In the genomic region with DNA sequence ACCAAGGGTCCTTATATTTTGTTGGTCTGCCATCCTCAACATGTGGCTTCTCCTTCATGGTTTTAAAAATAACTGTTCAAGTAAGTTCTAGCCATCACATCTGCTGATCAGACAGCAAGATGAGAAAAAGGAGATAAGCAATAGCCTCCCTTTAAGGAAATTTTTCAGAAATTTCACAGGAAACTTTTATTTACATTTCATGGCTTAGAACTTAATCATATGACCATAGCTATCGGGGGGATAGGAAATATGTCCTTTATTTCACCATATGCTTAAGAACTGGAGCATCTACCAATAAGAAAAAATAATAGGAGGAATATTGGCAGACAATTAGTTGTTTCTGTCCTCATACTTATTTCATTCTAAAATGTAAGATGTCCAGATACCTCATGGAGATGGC, we compare ENCODE assay signal across 22 cellular contexts.
"Had no signal": no experiment of that assay in that cellular context is flagged by ENCODE, and none has a peak within 500 bp of the region (broad histone marks: within the 10 kb centered on the region; RNA-seq: fewer than 3 reads in every experiment).

No MANE protein-coding gene starts in this region.

- H3K36me3 ChIP-seq: ascending aorta, breast epithelium had no signal

- H3K4me3 ChIP-seq: ascending aorta, breast epithelium, gastroesophageal sphincter, heart left ventricle, upper lobe of right lung had no signal

- DNase-seq: activated CD4-positive, alpha-beta memory T cell treated with anti-CD3 and anti-CD28 coated beads for 36 hours; activated CD4-positive, CD25-positive, alpha-beta regulatory T cell treated with anti-CD3 and anti-CD28 coated beads, Interleukin-2, amount 50 U/mL, for 72 hours; activated naive CD4-positive, alpha-beta T cell treated with anti-CD3 and anti-CD28 coated beads, Interleukin-2, amount 10 ng/mL, durations not matched to agents 7 days and 5 days; activated T-cell treated with anti-CD3 and anti-CD28 coated beads for 4 hours; cortex of kidney; heart left ventricle; kidney glomerular epithelial cell; mesendoderm; naive thymus-derived CD8-positive, alpha-beta T cell; posterior cingulate gyrus; retina; stimulated activated CD4-positive, alpha-beta T cell treated with anti-CD3 and anti-CD28 coated beads, Interleukin-12 subunit alpha, Interleukin-12 subunit beta, amount 100 ng/mL, for 4 hours; stimulated activated CD4-positive, alpha-beta T cell treated with anti-CD3 and anti-CD28 coated beads, Interleukin-1b, Interleukin-23, amount 100 ng/mL, for 48 hours; stimulated activated CD8-positive, alpha-beta memory T cell treated with anti-CD3 and anti-CD28 coated beads, Interleukin-4, amount 100 ng/mL, for 48 hours; stimulated activated naive CD4-positive, alpha-beta T cell; SW 1271; upper lobe of right lung had no signal

- ATAC-seq: esophagus mucosa; gastroesophageal sphincter; heart left ventricle; naive thymus-derived CD8-positive, alpha-beta T cell; upper lobe of right lung had no signal

- H3K4me3 Mint-ChIP-seq: activated CD4-positive, alpha-beta memory T cell treated with anti-CD3 and anti-CD28 coated beads for 36 hours; activated naive CD4-positive, alpha-beta T cell treated with anti-CD3 and anti-CD28 coated beads, Interleukin-2, amount 10 ng/mL, durations not matched to agents 7 days and 5 days; naive thymus-derived CD8-positive, alpha-beta T cell had no signal

- H3K9me3 Mint-ChIP-seq: activated CD4-positive, alpha-beta memory T cell treated with anti-CD3 and anti-CD28 coated beads for 36 hours; activated naive CD4-positive, alpha-beta T cell treated with anti-CD3 and anti-CD28 coated beads, Interleukin-2, amount 10 ng/mL, durations not matched to agents 7 days and 5 days; naive thymus-derived CD8-positive, alpha-beta T cell had no signal

- H3K4me1 ChIP-seq: breast epithelium had no signal

- H3K27ac Mint-ChIP-seq: activated CD4-positive, alpha-beta memory T cell treated with anti-CD3 and anti-CD28 coated beads for 36 hours; activated naive CD4-positive, alpha-beta T cell treated with anti-CD3 and anti-CD28 coated beads, Interleukin-2, amount 10 ng/mL, durations not matched to agents 7 days and 5 days had no signal

- H3K27me3 Mint-ChIP-seq: activated CD4-positive, alpha-beta memory T cell treated with anti-CD3 and anti-CD28 coated beads for 36 hours; activated naive CD4-positive, alpha-beta T cell treated with anti-CD3 and anti-CD28 coated beads, Interleukin-2, amount 10 ng/mL, durations not matched to agents 7 days and 5 days; naive thymus-derived CD8-positive, alpha-beta T cell had no signal

- H3K27me3 ChIP-seq: ascending aorta, breast epithelium, gastroesophageal sphincter, heart left ventricle, upper lobe of right lung had no signal

- H3K27ac ChIP-seq: ascending aorta, breast epithelium, gastroesophageal sphincter, heart left ventricle, upper lobe of right lung, VCaP had no signal

- H3K9me3 ChIP-seq: ascending aorta, breast epithelium, gastroesophageal sphincter, heart left ventricle, upper lobe of right lung had no signal
